Comparison of ENCODE assay signal across 8 cellular contexts in the genomic region with DNA sequence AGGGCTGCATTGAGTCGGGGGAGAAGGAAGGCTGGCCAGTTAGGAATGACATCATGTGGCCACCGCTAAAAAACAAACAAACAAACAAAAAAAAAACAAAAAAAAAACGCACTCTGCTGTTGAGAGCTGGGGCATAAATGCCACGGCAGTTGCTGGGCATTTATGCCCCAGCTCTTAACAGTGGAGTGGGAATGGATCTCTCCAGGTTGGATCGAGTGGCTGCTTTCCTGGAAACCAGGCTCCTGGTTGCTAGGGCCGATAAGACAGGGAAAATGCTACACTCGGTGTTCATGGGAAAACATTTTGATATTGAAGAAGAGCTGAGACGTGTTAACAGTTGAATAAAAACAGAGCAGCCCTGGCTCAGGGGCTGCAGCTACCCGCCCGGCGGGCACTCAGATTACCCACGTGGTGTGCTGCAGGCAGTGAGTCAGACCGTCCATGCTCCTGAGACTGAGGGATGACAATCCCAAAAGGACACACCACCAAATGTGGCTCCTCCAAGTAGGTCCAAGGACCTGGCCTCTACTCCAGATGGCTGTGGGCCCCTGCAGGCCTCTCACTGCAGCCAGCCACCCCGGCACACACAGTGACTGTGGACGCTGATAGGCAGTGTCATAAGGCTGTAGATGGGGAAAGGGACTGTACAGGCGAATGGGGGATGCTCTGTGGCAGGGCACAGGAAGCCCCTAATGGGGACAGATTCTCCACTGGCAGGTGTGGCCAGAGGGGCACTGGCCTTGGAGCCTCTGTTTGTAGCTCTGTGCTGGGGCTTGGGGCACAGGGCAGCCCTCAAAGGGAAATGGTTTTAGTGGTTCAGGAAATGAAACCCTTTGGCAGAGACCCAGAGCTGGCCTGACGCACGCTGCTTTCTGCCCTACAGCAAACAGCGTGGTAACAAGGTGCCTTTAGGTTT.
DNase-seq lines count a peak whose midpoint lies in the region; ATAC-seq, FAIRE-seq and TF ChIP-seq lines count a peak whose summit lies in the region.

No MANE protein-coding gene starts in this region.

- peak; percentile 66 for FAIRE-seq in keratinocyte (lab: Jason Lieb, UNC)

- TF ChIP-seq RAD21 in IMR-90 (IDR thresholded peaks at IDR 0.05; ENCODE audit: low read length): no peak

- no peak overlapping the region for H2AK5ac ChIP-seq in IMR-90 (ENCODE audit: low read depth, low read length)

- H3K9me3 ChIP-seq in IMR-90 (ENCODE audit: control insufficient read depth, insufficient read depth, low read length) (no peaks in the 10 kb centered on the region), keratinocyte (ENCODE audit: control insufficient read depth, low read depth, low read length) (no peaks in the 10 kb centered on the region), aorta (ENCODE audit: control insufficient read depth, low read length) (no peaks in the 10 kb centered on the region)

- H3K4me1 ChIP-seq in IMR-90 (ENCODE audit: control insufficient read depth, insufficient read depth, low read length) (no peaks in the 10 kb centered on the region), keratinocyte (ENCODE audit: control insufficient read depth, extremely low read depth, insufficient read depth, low read length) (peaks cover 33% of the 10 kb centered on the region), aorta (ENCODE audit: control insufficient read depth in 1 of 2, insufficient read depth in 2 of 2, low read length in 2 of 2) (no peaks in the 10 kb centered on the region)

- H4K20me1 ChIP-seq in IMR-90 (ENCODE audit: insufficient read depth, low read length) (no peaks in the 10 kb centered on the region), keratinocyte (ENCODE audit: control insufficient read depth, extremely low read depth, insufficient read depth, low read length) (no peaks in the 10 kb centered on the region)

- no peak overlapping the region for H3K56ac ChIP-seq in IMR-90 (ENCODE audit: extremely low read depth, insufficient read depth, low read length)

- H2BK20ac ChIP-seq in IMR-90 (ENCODE audit: low read depth, low read length): no peak overlapping the region

- no peak overlapping the region for H2BK15ac ChIP-seq in IMR-90 (ENCODE audit: low read depth, low read length)

- DNase-seq in ELR (ENCODE audit: low read depth) (peak; percentile 52), IMR-90 (no peak), SW480 (ENCODE audit: low spot score) (peak; percentile 79), keratinocyte (ENCODE audit: low read depth, low spot score) (no peak), aorta (peak; percentile 55 to 78), NCI-H1436 treated with DMSO at 0.1 percent for 48 hours (lab: John Stamatoyannopoulos, UW) (no peak), NCI-H146 (lab: John Stamatoyannopoulos, UW) (no peak)

- ATAC-seq in GM21367 (IDR thresholded peaks at IDR 0.05; ENCODE audit: unreplicated experiment): peak; percentile 83
- no peak for ATAC-seq in IMR-90 (ENCODE audit: low read depth)
- ATAC-seq in aorta (ENCODE audit: low FRiP score): peak; percentile 61

- TF ChIP-seq CTCF in IMR-90 (conservative IDR thresholded peaks at IDR 0.05; ENCODE audit: low read depth, low read length): no peak
- TF ChIP-seq CTCF in keratinocyte (optimal IDR thresholded peaks at IDR 0.05 in 1 of 3, IDR thresholded peaks at IDR 0.05 in 1 of 3, conservative IDR thresholded peaks at IDR 0.05 in 1 of 3; ENCODE audit: extremely low read depth in 1 of 3, insufficient read depth in 2 of 3, low read length in 3 of 3): no peak

- no peak overlapping the region for H3K9ac ChIP-seq in IMR-90 (ENCODE audit: low read depth, low read length)
- H3K9ac ChIP-seq in keratinocyte (ENCODE audit: control insufficient read depth, extremely low read depth, insufficient read depth, low read length): peak overlapping the region; percentile 42

- H2BK5ac ChIP-seq in IMR-90 (ENCODE audit: low read depth, low read length, poor library complexity, severe bottlenecking): no peak overlapping the region

- CTCF ChIA-PET in IMR-90 (lab: Yijun Ruan, JAX): no interaction called here

- H3K23ac ChIP-seq in IMR-90 (ENCODE audit: low read depth, low read length): no peak overlapping the region

- no peak overlapping the region for H4K91ac ChIP-seq in IMR-90 (ENCODE audit: insufficient read depth, low read depth, low read length)

- POLR2A ChIA-PET in IMR-90 (lab: Charles Lee; ENCODE audit: unreplicated experiment): no interaction called here

- peak overlapping the region; percentile 33 for H2AFZ ChIP-seq in IMR-90 (replicated peaks; ENCODE audit: low read length, poor library complexity)
- H2AFZ ChIP-seq in keratinocyte (ENCODE audit: control insufficient read depth, low read length): peak overlapping the region; percentile 22

- intact Hi-C loops in IMR-90 (cut with micrococcal nuclease) (no loop called here), aorta (cut with DNase I) (no loop called here)

- H3K18ac ChIP-seq in IMR-90 (ENCODE audit: low read depth, low read length): no peak overlapping the region

- H4K8ac ChIP-seq in IMR-90 (ENCODE audit: low read depth in 2 of 2, low read length in 2 of 2): no peak overlapping the region

- H3K4ac ChIP-seq in IMR-90 (ENCODE audit: low read depth, low read length): no peak overlapping the region

- no TSS peak for BruUV-seq in IMR-90 (replicated peaks; lab: Mats Ljungman, UMichigan)

- H3K27ac ChIP-seq in IMR-90 (ENCODE audit: insufficient read depth, low read length) (no peak overlapping the region), keratinocyte (ENCODE audit: control insufficient read depth, insufficient read depth, low read length) (peak overlapping the region; percentile 47), aorta (ENCODE audit: low read depth in 1 of 2, low read length in 2 of 2) (no peak overlapping the region)

- peaks cover 6% of the 10 kb centered on the region; the same call in 1 of the 2 replicates for H3K27me3 ChIP-seq in IMR-90 (ENCODE audit: control insufficient read depth, insufficient read depth, low read length)
- H3K27me3 ChIP-seq in keratinocyte (ENCODE audit: control insufficient read depth, extremely low read depth, insufficient read depth, low read length): no peaks in the 10 kb centered on the region
- no peaks in the 10 kb centered on the region for H3K27me3 ChIP-seq in aorta (ENCODE audit: control insufficient read depth in 1 of 2, insufficient read depth in 2 of 2, low read length in 1 of 2)

- in situ Hi-C loops in IMR-90 (cut with MboI; ENCODE audit: low sequenced_read_pairs): no loop called here

- WGBS in IMR-90 (ENCODE audit: extremely low coverage in 2 of 2, insufficient read length in 1 of 2), 2 experiments: 55% methylated on average over 6 of the region's 19 CpGs; no CpG with 5 or more reads in 1 of the 2 experiments
- WGBS in aorta, 2 donors: 53 to 54% methylated on average over 19 of the region's 19 CpGs

- no peak for TF ChIP-seq POLR2A in IMR-90 (IDR thresholded peaks at IDR 0.05; ENCODE audit: low read depth, low read length)

- H3K79me2 ChIP-seq in keratinocyte (ENCODE audit: control insufficient read depth, insufficient read depth, low read length): no peaks in the 10 kb centered on the region

- dilution Hi-C loops in IMR-90 (cut with HindIII; ENCODE audit: low sequenced_read_pairs, unreplicated experiment) (no loop called here), keratinocyte (cut with MboI; ENCODE audit: extremely low pct_ligation_motif_present, low sequenced_read_pairs) (no loop called here)

- H3K79me1 ChIP-seq in IMR-90 (ENCODE audit: low read depth in 1 of 2, low read length in 2 of 2): no peaks in the 10 kb centered on the region

- H4K5ac ChIP-seq in IMR-90 (ENCODE audit: low read depth, low read length): no peak overlapping the region

- H3K4me3 ChIP-seq in IMR-90 (ENCODE audit: insufficient read depth, low read depth, low read length) (no peak overlapping the region), keratinocyte (ENCODE audit: control insufficient read depth in 2 of 3, extremely low read depth in 1 of 3, insufficient read depth in 2 of 3, low read depth in 1 of 3, low read length in 3 of 3) (no peak overlapping the region), aorta (ENCODE audit: low read length in 2 of 2) (no peak overlapping the region)

- H3K14ac ChIP-seq in IMR-90 (replicated peaks; ENCODE audit: low read depth, low read length): no peak overlapping the region

- H3K36me3 ChIP-seq in IMR-90 (ENCODE audit: control insufficient read depth, insufficient read depth, low read length): no peaks in the 10 kb centered on the region
- no peaks in the 10 kb centered on the region for H3K36me3 ChIP-seq in keratinocyte (ENCODE audit: control insufficient read depth in 2 of 2, extremely low read depth in 1 of 2, insufficient read depth in 2 of 2, low read length in 2 of 2)
- H3K36me3 ChIP-seq in aorta (ENCODE audit: control insufficient read depth in 1 of 2, insufficient read depth in 2 of 2, low read length in 1 of 2): no peaks in the 10 kb centered on the region

- H2AK9ac ChIP-seq in IMR-90 (replicated peaks; ENCODE audit: low read depth, low read length, poor library complexity): peak overlapping the region; percentile 16

- H3K9me1 ChIP-seq in IMR-90 (ENCODE audit: insufficient read depth, low read length) (no peaks in the 10 kb centered on the region), keratinocyte (ENCODE audit: control insufficient read depth, extremely low read depth, insufficient read depth, low read length) (no peaks in the 10 kb centered on the region)

- H3K4me2 ChIP-seq in IMR-90 (ENCODE audit: low read depth, low read length) (no peak overlapping the region), keratinocyte (ENCODE audit: control insufficient read depth, extremely low read depth, insufficient read depth, low read depth, low read length) (peak overlapping the region; percentile 46)

- no peak overlapping the region for H2BK120ac ChIP-seq in IMR-90 (ENCODE audit: low read depth, low read length)

TF ChIP-seq in IMR-90, 13 proteins besides CTCF, POLR2A, EP300 and RAD21 (continues in another document):
- no peak for TF ChIP-seq CEBPB (IDR thresholded peaks at IDR 0.05; ENCODE audit: low read depth, low read length)
- TF ChIP-seq, protein P1, sequence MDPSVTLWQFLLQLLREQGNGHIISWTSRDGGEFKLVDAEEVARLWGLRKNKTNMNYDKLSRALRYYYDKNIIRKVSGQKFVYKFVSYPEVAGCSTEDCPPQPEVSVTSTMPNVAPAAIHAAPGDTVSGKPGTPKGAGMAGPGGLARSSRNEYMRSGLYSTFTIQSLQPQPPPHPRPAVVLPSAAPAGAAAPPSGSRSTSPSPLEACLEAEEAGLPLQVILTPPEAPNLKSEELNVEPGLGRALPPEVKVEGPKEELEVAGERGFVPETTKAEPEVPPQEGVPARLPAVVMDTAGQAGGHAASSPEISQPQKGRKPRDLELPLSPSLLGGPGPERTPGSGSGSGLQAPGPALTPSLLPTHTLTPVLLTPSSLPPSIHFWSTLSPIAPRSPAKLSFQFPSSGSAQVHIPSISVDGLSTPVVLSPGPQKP (IDR thresholded peaks at IDR 0.05; ENCODE audit: borderline replicate concordance, low read depth, low read length): no peak
- TF ChIP-seq MXI1 (IDR thresholded peaks at IDR 0.05; ENCODE audit: borderline replicate concordance, low read depth, low read length): no peak
- no peak for TF ChIP-seq FOS (IDR thresholded peaks at IDR 0.05; ENCODE audit: low read depth, low read length)
- TF ChIP-seq BHLHE40 (IDR thresholded peaks at IDR 0.05; ENCODE audit: low read depth, low read length): no peak
- TF ChIP-seq RFX5 (IDR thresholded peaks at IDR 0.05; ENCODE audit: low read depth, low read length): no peak
- no peak for TF ChIP-seq SMC3 (IDR thresholded peaks at IDR 0.05; ENCODE audit: low read depth, low read length)

Comparison
In these comparisons a context has a peak if more than half of its experiments do, and no peak if none do; other contexts are left out.
1. DNase-seq: peak in ELR (single experiment), SW480 (single experiment) and aorta (2 of 2); none in IMR-90 (single experiment), keratinocyte (single experiment), NCI-H1436 treated with DMSO at 0.1 percent for 48 hours (single experiment) and NCI-H146 (single experiment).